In genomic region chr1:47997289-47998200, GRCh38 we compare ENCODE assay signal across 8 cellular contexts. TPM values are rescaled to one million over a fixed set of nuclear protein-coding genes. Genes with fewer than 3 reads are reported as not detected.
DNase-seq lines count a peak whose midpoint lies in the region; ATAC-seq, FAIRE-seq and TF ChIP-seq lines count a peak whose summit lies in the region.

Gene TRABD2B (minus strand): TSS chr1:47997385.

- peaks cover 17% of the 10 kb centered on the region for H3K27me3 ChIP-seq in CD8-positive, alpha-beta memory T cell (ENCODE audit: insufficient read depth, low read length, poor library complexity, severe bottlenecking)

- CTCF ChIA-PET in CD8-positive, alpha-beta memory T cell (lab: Charles Lee), result interaction anchor here (0.6 to 2.4 kb wide), 7 partner anchors 9 to 28 kb away, joined by 3 to 16 read pairs (median 4); no protein-coding TSS in a partner anchor

- peak; percentile 95 for TF ChIP-seq CTCF in GM20000 (IDR thresholded peaks at IDR 0.05; ENCODE audit: extremely low read depth, missing control alignments)
- TF ChIP-seq CTCF in type B pancreatic cell (conservative IDR thresholded peaks at IDR 0.05), result peak; percentile 96

- H3K27ac Mint-ChIP-seq in CD8-positive, alpha-beta memory T cell, result peak within 1 kb of the TSS in 2 of 8 donors; percentile 2 to 74
- peak within 1 kb of the TSS; percentile 4 for H3K27ac Mint-ChIP-seq in type B pancreatic cell

- H3K4me1 ChIP-seq in CD8-positive, alpha-beta memory T cell (ENCODE audit: insufficient read depth, low read length), result no peaks in the 10 kb centered on the region

- intact Hi-C loops in left cardiac atrium (cut with DNase I), result loop anchor here (5.0 to 10.0 kb wide), 2 partner anchors 65 to 213 kb away; no protein-coding TSS in a partner anchor
- intact Hi-C loops in posterior cingulate gyrus (cut with DNase I), result loop anchor here (1.0 to 10.0 kb wide), 3 partner anchors 64 to 263 kb away; no protein-coding TSS in a partner anchor

- no peaks in the 10 kb centered on the region for H3K9me3 ChIP-seq in CD8-positive, alpha-beta memory T cell (ENCODE audit: low read length)

- peak; percentile 95 for ATAC-seq in SK-N-SH treated with all-trans-retinoic acid at 6 μM for 48 hours
- peak; percentile 74 to 81 for ATAC-seq in left cardiac atrium

- H3K36me3 ChIP-seq in CD8-positive, alpha-beta memory T cell (ENCODE audit: insufficient read depth, low read length), result no peaks in the 10 kb centered on the region

- peak; percentile 33 to 51 (median 40) for DNase-seq in CD8-positive, alpha-beta memory T cell
- peak; percentile 96 for DNase-seq in GM20000 (ENCODE audit: low spot score)
- DNase-seq in HTR-8/SVneo (ENCODE audit: insufficient read length, low spot score), result peak; percentile 77
- peak; percentile 6 for DNase-seq in activated naive CD8-positive, alpha-beta T cell treated with anti-CD3 and anti-CD28 coated beads, Interleukin-2, amount 50 U/mL, for 16 hours (ENCODE audit: low read depth, low spot score)
- DNase-seq in left cardiac atrium, result peak; percentile 85
- DNase-seq in posterior cingulate gyrus, result peak; percentile 64 to 97 (median 80)
- peak; percentile 92 for DNase-seq in type B pancreatic cell (ENCODE audit: extremely low spot score, unreplicated experiment)

- peaks cover 0 to 2% (median 0%) of the 10 kb centered on the region in 5 donors for H3K9me3 Mint-ChIP-seq in CD8-positive, alpha-beta memory T cell
- no peaks in the 10 kb centered on the region for H3K9me3 Mint-ChIP-seq in type B pancreatic cell

- H3K4me1 Mint-ChIP-seq in CD8-positive, alpha-beta memory T cell, result peaks cover 0 to 12% (median 5%) of the 10 kb centered on the region in 3 donors
- peaks cover 25% of the 10 kb centered on the region for H3K4me1 Mint-ChIP-seq in type B pancreatic cell (ENCODE audit: unreplicated experiment)

- POLR2A ChIA-PET in CD8-positive, alpha-beta memory T cell (lab: Charles Lee), result no interaction called here

- peak within 1 kb of the TSS; percentile 55 to 90 (median 69) for H3K4me3 Mint-ChIP-seq in CD8-positive, alpha-beta memory T cell
- peak within 1 kb of the TSS; percentile 86 for H3K4me3 Mint-ChIP-seq in type B pancreatic cell

- H3K27me3 Mint-ChIP-seq in CD8-positive, alpha-beta memory T cell, result peaks cover 43 to 58% of the 10 kb centered on the region in 2 donors
- peaks cover 73% of the 10 kb centered on the region for H3K27me3 Mint-ChIP-seq in type B pancreatic cell

- no peak for FAIRE-seq in HTR-8/SVneo (lab: Jason Lieb, UNC)

- no peak within 1 kb of the TSS for H3K4me3 ChIP-seq in CD8-positive, alpha-beta memory T cell (ENCODE audit: low read length)

- H3K27ac ChIP-seq in CD8-positive, alpha-beta memory T cell (ENCODE audit: low read depth, low read length), result no peak within 1 kb of the TSS

- no peaks in the 10 kb centered on the region for H3K36me3 Mint-ChIP-seq in CD8-positive, alpha-beta memory T cell
- no peaks in the 10 kb centered on the region for H3K36me3 Mint-ChIP-seq in type B pancreatic cell

TF ChIP-seq in SK-N-SH treated with all-trans-retinoic acid at 6 μM for 48 hours, 23 proteins besides CTCF, POLR2A, EP300 and RAD21:
- TF ChIP-seq CREB5 (CRISPR knock-in tag; IDR thresholded peaks at IDR 0.05; ENCODE audit: low read depth), result no peak

RNA-seq across cellular contexts. Expression of gene TRABD2B, which starts in this region (rescaled TPM):
- not detected for total RNA-seq in CD8-positive, alpha-beta memory T cell
- polyA plus RNA-seq in CD8-positive, alpha-beta memory T cell, result not detected
- total RNA-seq in left cardiac atrium, result 1 to 10 TPM; 6.2 to 7.6 TPM
- total RNA-seq in type B pancreatic cell (ENCODE audit: low replicate concordance), result 2.2 and 6.7 TPM in 2 replicates

Comparison
In these comparisons a context has a peak if more than half of its experiments do, and no peak if none do; other contexts are left out.
1. Peak in DNase-seq in CD8-positive, alpha-beta memory T cell; RNA of the gene not detected or under 1 TPM.
2. DNase-seq: peak in every context shown above with its lines; median percentile 96 in GM20000; 92 in type B pancreatic cell; 85 in left cardiac atrium; 80 in posterior cingulate gyrus; 77 in HTR-8/SVneo; 40 in CD8-positive, alpha-beta memory T cell; 6 in activated naive CD8-positive, alpha-beta T cell treated with anti-CD3 and anti-CD28 coated beads, Interleukin-2, amount 50 U/mL, for 16 hours.